ENCODE assay signal across 1 cellular context in the genomic region with DNA sequence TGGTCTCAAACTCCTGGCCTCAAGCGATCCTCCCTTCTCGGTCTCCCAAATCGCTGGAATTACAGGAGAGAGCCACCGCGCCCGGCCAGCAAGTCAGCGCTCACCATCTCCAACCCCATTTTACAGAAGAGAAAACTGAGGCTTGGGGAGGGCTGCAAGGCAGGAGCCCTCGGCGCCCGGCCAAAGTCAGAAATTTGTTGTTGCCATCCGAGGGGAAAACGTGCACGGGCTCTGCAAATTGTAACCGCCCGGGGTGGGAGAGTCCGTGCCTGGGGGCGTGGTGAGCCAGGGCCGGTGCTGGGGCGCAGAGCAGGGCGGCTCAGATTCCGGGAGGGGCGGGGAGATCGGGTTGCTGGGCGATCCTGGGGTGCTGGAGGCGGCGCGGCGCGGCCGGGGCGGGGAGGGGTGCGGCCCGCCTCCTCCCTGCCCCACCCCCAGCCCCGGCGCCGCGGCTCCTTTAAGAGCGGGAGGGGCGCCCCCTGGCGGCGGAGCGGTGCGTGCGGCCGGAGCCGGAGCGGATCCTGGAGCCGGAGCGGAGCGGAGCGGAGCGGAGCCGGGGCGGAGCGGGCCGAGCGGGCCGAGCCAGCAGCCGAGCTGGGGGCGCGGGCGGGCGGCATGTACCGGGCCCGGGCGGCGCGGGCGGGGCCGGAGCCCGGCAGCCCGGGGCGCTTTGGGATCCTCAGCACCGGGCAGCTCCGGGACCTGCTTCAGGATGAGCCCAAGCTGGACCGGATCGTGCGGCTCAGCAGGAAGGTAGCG.
A peak's percentile ranks its signal among the peaks of the same experiment; 100 is the strongest.
TF ChIP-seq lines count a peak whose summit lies in the region.

A gene with protein sequence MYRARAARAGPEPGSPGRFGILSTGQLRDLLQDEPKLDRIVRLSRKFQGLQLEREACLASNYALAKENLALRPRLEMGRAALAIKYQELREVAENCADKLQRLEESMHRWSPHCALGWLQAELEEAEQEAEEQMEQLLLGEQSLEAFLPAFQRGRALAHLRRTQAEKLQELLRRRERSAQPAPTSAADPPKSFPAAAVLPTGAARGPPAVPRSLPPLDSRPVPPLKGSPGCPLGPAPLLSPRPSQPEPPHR (plus strand): TSS at position 488 of the 759 bp plus-strand sequence. CDS start 128 bp downstream, at position 616.

TF ChIP-seq in A549, 52 proteins besides CTCF, POLR2A, EP300 and RAD21 (continued from another document):
- TF ChIP-seq, protein P1, sequence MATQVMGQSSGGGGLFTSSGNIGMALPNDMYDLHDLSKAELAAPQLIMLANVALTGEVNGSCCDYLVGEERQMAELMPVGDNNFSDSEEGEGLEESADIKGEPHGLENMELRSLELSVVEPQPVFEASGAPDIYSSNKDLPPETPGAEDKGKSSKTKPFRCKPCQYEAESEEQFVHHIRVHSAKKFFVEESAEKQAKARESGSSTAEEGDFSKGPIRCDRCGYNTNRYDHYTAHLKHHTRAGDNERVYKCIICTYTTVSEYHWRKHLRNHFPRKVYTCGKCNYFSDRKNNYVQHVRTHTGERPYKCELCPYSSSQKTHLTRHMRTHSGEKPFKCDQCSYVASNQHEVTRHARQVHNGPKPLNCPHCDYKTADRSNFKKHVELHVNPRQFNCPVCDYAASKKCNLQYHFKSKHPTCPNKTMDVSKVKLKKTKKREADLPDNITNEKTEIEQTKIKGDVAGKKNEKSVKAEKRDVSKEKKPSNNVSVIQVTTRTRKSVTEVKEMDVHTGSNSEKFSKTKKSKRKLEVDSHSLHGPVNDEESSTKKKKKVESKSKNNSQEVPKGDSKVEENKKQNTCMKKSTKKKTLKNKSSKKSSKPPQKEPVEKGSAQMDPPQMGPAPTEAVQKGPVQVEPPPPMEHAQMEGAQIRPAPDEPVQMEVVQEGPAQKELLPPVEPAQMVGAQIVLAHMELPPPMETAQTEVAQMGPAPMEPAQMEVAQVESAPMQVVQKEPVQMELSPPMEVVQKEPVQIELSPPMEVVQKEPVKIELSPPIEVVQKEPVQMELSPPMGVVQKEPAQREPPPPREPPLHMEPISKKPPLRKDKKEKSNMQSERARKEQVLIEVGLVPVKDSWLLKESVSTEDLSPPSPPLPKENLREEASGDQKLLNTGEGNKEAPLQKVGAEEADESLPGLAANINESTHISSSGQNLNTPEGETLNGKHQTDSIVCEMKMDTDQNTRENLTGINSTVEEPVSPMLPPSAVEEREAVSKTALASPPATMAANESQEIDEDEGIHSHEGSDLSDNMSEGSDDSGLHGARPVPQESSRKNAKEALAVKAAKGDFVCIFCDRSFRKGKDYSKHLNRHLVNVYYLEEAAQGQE (IDR thresholded peaks at IDR 0.05), result no peak
- TF ChIP-seq KDM5A (IDR thresholded peaks at IDR 0.05) (no peak), EHF (CRISPR knock-in tag; IDR thresholded peaks at IDR 0.05) (no peak), CHD4 (IDR thresholded peaks at IDR 0.05; ENCODE audit: borderline replicate concordance) (peak; percentile 100), JUN (IDR thresholded peaks at IDR 0.05) (peak in 1 of 2 experiments; percentile 81; a peak in 3 of 5 replicates), ESRRA (IDR thresholded peaks at IDR 0.05; ENCODE audit: borderline replicate concordance, low read length) (no peak), POLR2AphosphoS2 (conservative IDR thresholded peaks at IDR 0.05; ENCODE audit: low read length) (no peak), NR3C1 (IDR thresholded peaks at IDR 0.05) (no peak), ZC3H11A (IDR thresholded peaks at IDR 0.05) (no peak), CEBPB (IDR thresholded peaks at IDR 0.05) (no peak), KDM1A (IDR thresholded peaks at IDR 0.05; ENCODE audit: low read depth) (peak; percentile 100), CBX2 (IDR thresholded peaks at IDR 0.05; ENCODE audit: borderline replicate concordance, low read depth) (no peak), TFCP2L1 (CRISPR knock-in tag; IDR thresholded peaks at IDR 0.05) (no peak), NPAS2 (CRISPR knock-in tag; IDR thresholded peaks at IDR 0.05; ENCODE audit: borderline replicate concordance) (no peak), CBX8 (IDR thresholded peaks at IDR 0.05) (no peak), SREBF2 (IDR thresholded peaks at IDR 0.05) (no peak), SMC3 (IDR thresholded peaks at IDR 0.05) (peak; percentile 99), FOSL2 (IDR thresholded peaks at IDR 0.05) (no peak), FOSL2 (CRISPR knock-in tag; IDR thresholded peaks at IDR 0.05) (no peak; the same call in none of the 2 replicates), TP53 (CRISPR knock-in tag; IDR thresholded peaks at IDR 0.05) (no peak), HDAC2 (IDR thresholded peaks at IDR 0.05) (peak; percentile 100), JUNB (IDR thresholded peaks at IDR 0.05) (no peak), ZSCAN20 (CRISPR knock-in tag; IDR thresholded peaks at IDR 0.05) (no peak), PHF8 (IDR thresholded peaks at IDR 0.05; ENCODE audit: borderline replicate concordance, low read depth) (no peak), FOSB (CRISPR knock-in tag; IDR thresholded peaks at IDR 0.05) (no peak), RCOR1 (IDR thresholded peaks at IDR 0.05; ENCODE audit: low read depth, low read length) (peak; percentile 96; the same call in 1 of the 2 replicates), FOXS1 (CRISPR knock-in tag; IDR thresholded peaks at IDR 0.05) (no peak), ZNF302 (CRISPR knock-in tag; IDR thresholded peaks at IDR 0.05) (no peak)
- TF ChIP-seq, protein P2, sequence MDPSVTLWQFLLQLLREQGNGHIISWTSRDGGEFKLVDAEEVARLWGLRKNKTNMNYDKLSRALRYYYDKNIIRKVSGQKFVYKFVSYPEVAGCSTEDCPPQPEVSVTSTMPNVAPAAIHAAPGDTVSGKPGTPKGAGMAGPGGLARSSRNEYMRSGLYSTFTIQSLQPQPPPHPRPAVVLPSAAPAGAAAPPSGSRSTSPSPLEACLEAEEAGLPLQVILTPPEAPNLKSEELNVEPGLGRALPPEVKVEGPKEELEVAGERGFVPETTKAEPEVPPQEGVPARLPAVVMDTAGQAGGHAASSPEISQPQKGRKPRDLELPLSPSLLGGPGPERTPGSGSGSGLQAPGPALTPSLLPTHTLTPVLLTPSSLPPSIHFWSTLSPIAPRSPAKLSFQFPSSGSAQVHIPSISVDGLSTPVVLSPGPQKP (IDR thresholded peaks at IDR 0.05; ENCODE audit: low read depth, low read length), result no peak
- TF ChIP-seq, protein P3, sequence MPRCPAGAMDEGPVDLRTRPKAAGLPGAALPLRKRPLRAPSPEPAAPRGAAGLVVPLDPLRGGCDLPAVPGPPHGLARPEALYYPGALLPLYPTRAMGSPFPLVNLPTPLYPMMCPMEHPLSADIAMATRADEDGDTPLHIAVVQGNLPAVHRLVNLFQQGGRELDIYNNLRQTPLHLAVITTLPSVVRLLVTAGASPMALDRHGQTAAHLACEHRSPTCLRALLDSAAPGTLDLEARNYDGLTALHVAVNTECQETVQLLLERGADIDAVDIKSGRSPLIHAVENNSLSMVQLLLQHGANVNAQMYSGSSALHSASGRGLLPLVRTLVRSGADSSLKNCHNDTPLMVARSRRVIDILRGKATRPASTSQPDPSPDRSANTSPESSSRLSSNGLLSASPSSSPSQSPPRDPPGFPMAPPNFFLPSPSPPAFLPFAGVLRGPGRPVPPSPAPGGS (IDR thresholded peaks at IDR 0.05), result no peak
- TF ChIP-seq, protein P4, sequence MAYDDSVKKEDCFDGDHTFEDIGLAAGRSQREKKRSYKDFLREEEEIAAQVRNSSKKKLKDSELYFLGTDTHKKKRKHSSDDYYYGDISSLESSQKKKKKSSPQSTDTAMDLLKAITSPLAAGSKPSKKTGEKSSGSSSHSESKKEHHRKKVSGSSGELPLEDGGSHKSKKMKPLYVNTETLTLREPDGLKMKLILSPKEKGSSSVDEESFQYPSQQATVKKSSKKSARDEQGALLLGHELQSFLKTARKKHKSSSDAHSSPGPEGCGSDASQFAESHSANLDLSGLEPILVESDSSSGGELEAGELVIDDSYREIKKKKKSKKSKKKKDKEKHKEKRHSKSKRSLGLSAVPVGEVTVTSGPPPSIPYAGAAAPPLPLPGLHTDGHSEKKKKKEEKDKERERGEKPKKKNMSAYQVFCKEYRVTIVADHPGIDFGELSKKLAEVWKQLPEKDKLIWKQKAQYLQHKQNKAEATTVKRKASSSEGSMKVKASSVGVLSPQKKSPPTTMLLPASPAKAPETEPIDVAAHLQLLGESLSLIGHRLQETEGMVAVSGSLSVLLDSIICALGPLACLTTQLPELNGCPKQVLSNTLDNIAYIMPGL (CRISPR knock-in tag; IDR thresholded peaks at IDR 0.05; ENCODE audit: borderline replicate concordance), result no peak
- TF ChIP-seq, protein P5, sequence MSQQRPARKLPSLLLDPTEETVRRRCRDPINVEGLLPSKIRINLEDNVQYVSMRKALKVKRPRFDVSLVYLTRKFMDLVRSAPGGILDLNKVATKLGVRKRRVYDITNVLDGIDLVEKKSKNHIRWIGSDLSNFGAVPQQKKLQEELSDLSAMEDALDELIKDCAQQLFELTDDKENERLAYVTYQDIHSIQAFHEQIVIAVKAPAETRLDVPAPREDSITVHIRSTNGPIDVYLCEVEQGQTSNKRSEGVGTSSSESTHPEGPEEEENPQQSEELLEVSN (IDR thresholded peaks at IDR 0.05; ENCODE audit: borderline replicate concordance, low read depth), result no peak
- TF ChIP-seq, protein P6, sequence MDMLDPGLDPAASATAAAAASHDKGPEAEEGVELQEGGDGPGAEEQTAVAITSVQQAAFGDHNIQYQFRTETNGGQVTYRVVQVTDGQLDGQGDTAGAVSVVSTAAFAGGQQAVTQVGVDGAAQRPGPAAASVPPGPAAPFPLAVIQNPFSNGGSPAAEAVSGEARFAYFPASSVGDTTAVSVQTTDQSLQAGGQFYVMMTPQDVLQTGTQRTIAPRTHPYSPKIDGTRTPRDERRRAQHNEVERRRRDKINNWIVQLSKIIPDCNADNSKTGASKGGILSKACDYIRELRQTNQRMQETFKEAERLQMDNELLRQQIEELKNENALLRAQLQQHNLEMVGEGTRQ (IDR thresholded peaks at IDR 0.05), result no peak
- TF ChIP-seq, protein P7, sequence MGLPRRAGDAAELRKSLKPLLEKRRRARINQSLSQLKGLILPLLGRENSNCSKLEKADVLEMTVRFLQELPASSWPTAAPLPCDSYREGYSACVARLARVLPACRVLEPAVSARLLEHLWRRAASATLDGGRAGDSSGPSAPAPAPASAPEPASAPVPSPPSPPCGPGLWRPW (IDR thresholded peaks at IDR 0.05), result no peak
